ENCODE assay signal across 15 cellular contexts in genomic region chr5:93831449-93831848, GRCh38.
DNase-seq lines count a peak whose midpoint lies in the region; ATAC-seq and TF ChIP-seq lines count a peak whose summit lies in the region.
"Had no signal": no experiment of that assay in that cellular context is flagged by ENCODE, and none has a peak within 500 bp of the region (broad histone marks: within the 10 kb centered on the region; RNA-seq: fewer than 3 reads in every experiment).

No MANE protein-coding gene starts in this region.

- POLR2A ChIA-PET in activated CD8-positive, alpha-beta T cell treated with anti-CD3 and anti-CD28 coated beads for 36 hours (lab: Charles Lee) = interaction anchor here (0.6 kb wide), 1 partner anchor 249 kb away, joined by 3 read pairs; no protein-coding TSS in a partner anchor
- POLR2A ChIA-PET in naive thymus-derived CD8-positive, alpha-beta T cell (lab: Charles Lee) = no interaction called here

- H3K36me3 ChIP-seq in SJCRH30 (no peaks in the 10 kb centered on the region), gastrocnemius medialis (no peaks in the 10 kb centered on the region)

- H3K27me3 ChIP-seq in SJCRH30 (no peaks in the 10 kb centered on the region), gastrocnemius medialis (no peaks in the 10 kb centered on the region)

- DNase-seq in ELR (ENCODE audit: low read depth) (peak; percentile 94), SJCRH30 (peak; percentile 64 to 80), osteocyte (ENCODE audit: extremely low spot score, unreplicated experiment) (no peak), gastrocnemius medialis (no peak), erythroblast (lab: John Stamatoyannopoulos, UW) (no peak)
- DNase-seq in activated CD8-positive, alpha-beta T cell treated with anti-CD3 and anti-CD28 coated beads for 36 hours = no peak
- DNase-seq in naive thymus-derived CD8-positive, alpha-beta T cell = no peak
- DNase-seq: activated CD8-positive, alpha-beta memory T cell treated with anti-CD3 and anti-CD28 coated beads, Interleukin-2, amount 50 U/mL, for 4 hours; activated naive CD8-positive, alpha-beta T cell treated with anti-CD3 and anti-CD28 coated beads, Interleukin-2, amount 10 ng/mL, durations not matched to agents 7 days and 5 days; effector CD8-positive, alpha-beta T cell; H9; KG1; mucosa of descending colon had no signal

- H3K36me3 Mint-ChIP-seq in osteocyte (ENCODE audit: unreplicated experiment) = peaks cover 5% of the 10 kb centered on the region
- H3K36me3 Mint-ChIP-seq in activated CD8-positive, alpha-beta T cell treated with anti-CD3 and anti-CD28 coated beads for 36 hours (ENCODE audit: low read depth) = peaks cover 25% of the 10 kb centered on the region
- peaks cover 25 to 51% (median 35%) of the 10 kb centered on the region in 3 donors for H3K36me3 Mint-ChIP-seq in naive thymus-derived CD8-positive, alpha-beta T cell

- CTCF ChIA-PET in activated CD8-positive, alpha-beta T cell treated with anti-CD3 and anti-CD28 coated beads for 36 hours (lab: Charles Lee) = interaction anchor here (1.0 to 1.7 kb wide), 2 partner anchors 31 to 256 kb away, joined by 3 to 5 read pairs; no protein-coding TSS in a partner anchor

- no peaks in the 10 kb centered on the region for H3K9me3 ChIP-seq in SJCRH30 (replicated peaks)
- no peaks in the 10 kb centered on the region for H3K9me3 ChIP-seq in gastrocnemius medialis
- H3K9me3 ChIP-seq: mucosa of descending colon had no signal

- peaks cover 9% of the 10 kb centered on the region for H3K9me3 Mint-ChIP-seq in osteocyte (ENCODE audit: unreplicated experiment)
- peaks cover 12% of the 10 kb centered on the region for H3K9me3 Mint-ChIP-seq in activated CD8-positive, alpha-beta T cell treated with anti-CD3 and anti-CD28 coated beads for 36 hours
- H3K9me3 Mint-ChIP-seq in naive thymus-derived CD8-positive, alpha-beta T cell = peaks cover 0 to 26% (median 12%) of the 10 kb centered on the region in 9 donors

- ATAC-seq in esophagus mucosa (peak; percentile 76), gastrocnemius medialis (no peak)
- ATAC-seq in activated CD8-positive, alpha-beta T cell treated with anti-CD3 and anti-CD28 coated beads for 36 hours = no peak
- no peak for ATAC-seq in naive thymus-derived CD8-positive, alpha-beta T cell
- ATAC-seq: mucosa of descending colon, Panc1 had no signal

- intact Hi-C loops in activated CD8-positive, alpha-beta T cell treated with anti-CD3 and anti-CD28 coated beads for 36 hours (cut with micrococcal nuclease) = no loop called here
- intact Hi-C loops in gastrocnemius medialis (cut with DNase I; ENCODE audit: low total_unique reads) = no loop called here

- in situ Hi-C loops in gastrocnemius medialis (cut with MboI; ENCODE audit: low sequenced_read_pairs in 4 of 4) = no loop called here

- H3K4me3 ChIP-seq in SJCRH30 (no peak overlapping the region), gastrocnemius medialis (no peak overlapping the region)
- H3K4me3 ChIP-seq: mucosa of descending colon had no signal

- TF ChIP-seq CTCF in osteocyte (IDR thresholded peaks at IDR 0.05) = no peak
- TF ChIP-seq CTCF in activated CD8-positive, alpha-beta T cell treated with anti-CD3 and anti-CD28 coated beads for 36 hours (IDR thresholded peaks at IDR 0.05) = no peak
- TF ChIP-seq CTCF in gastrocnemius medialis (IDR thresholded peaks at IDR 0.05 in 4 of 5, conservative IDR thresholded peaks at IDR 0.05 in 1 of 5) = no peak

- TF ChIP-seq POLR2A in gastrocnemius medialis (IDR thresholded peaks at IDR 0.05) (no peak), erythroblast (IDR thresholded peaks at IDR 0.05; ENCODE audit: low read length) (no peak)

- no peaks in the 10 kb centered on the region for H3K27me3 Mint-ChIP-seq in osteocyte (ENCODE audit: unreplicated experiment)
- no peaks in the 10 kb centered on the region for H3K27me3 Mint-ChIP-seq in activated CD8-positive, alpha-beta T cell treated with anti-CD3 and anti-CD28 coated beads for 36 hours
- H3K27me3 Mint-ChIP-seq in naive thymus-derived CD8-positive, alpha-beta T cell = no peaks in the 10 kb centered on the region
- H3K27me3 Mint-ChIP-seq: activated naive CD8-positive, alpha-beta T cell treated with anti-CD3 and anti-CD28 coated beads, Interleukin-2, amount 10 ng/mL, durations not matched to agents 7 days and 5 days had no signal

- H3K4me3 Mint-ChIP-seq in osteocyte (ENCODE audit: unreplicated experiment) = no peak overlapping the region
- no peak overlapping the region for H3K4me3 Mint-ChIP-seq in activated CD8-positive, alpha-beta T cell treated with anti-CD3 and anti-CD28 coated beads for 36 hours
- H3K4me3 Mint-ChIP-seq in naive thymus-derived CD8-positive, alpha-beta T cell = no peak overlapping the region
- H3K4me3 Mint-ChIP-seq: activated naive CD8-positive, alpha-beta T cell treated with anti-CD3 and anti-CD28 coated beads, Interleukin-2, amount 10 ng/mL, durations not matched to agents 7 days and 5 days; H9 had no signal

- H3K27ac Mint-ChIP-seq in osteocyte (ENCODE audit: unreplicated experiment) = peak overlapping the region; percentile 21
- H3K27ac Mint-ChIP-seq in activated CD8-positive, alpha-beta T cell treated with anti-CD3 and anti-CD28 coated beads for 36 hours = no peak overlapping the region
- no peak overlapping the region for H3K27ac Mint-ChIP-seq in naive thymus-derived CD8-positive, alpha-beta T cell
- H3K27ac Mint-ChIP-seq: activated naive CD8-positive, alpha-beta T cell treated with anti-CD3 and anti-CD28 coated beads, Interleukin-2, amount 10 ng/mL, durations not matched to agents 7 days and 5 days; H9 had no signal

- H3K4me1 Mint-ChIP-seq in osteocyte (ENCODE audit: unreplicated experiment) = peaks cover 4% of the 10 kb centered on the region
- H3K4me1 Mint-ChIP-seq in activated CD8-positive, alpha-beta T cell treated with anti-CD3 and anti-CD28 coated beads for 36 hours (ENCODE audit: low read depth) = no peaks in the 10 kb centered on the region
- H3K4me1 Mint-ChIP-seq in naive thymus-derived CD8-positive, alpha-beta T cell = peaks cover 0 to 2% (median 0%) of the 10 kb centered on the region in 4 donors
- H3K4me1 Mint-ChIP-seq: activated naive CD8-positive, alpha-beta T cell treated with anti-CD3 and anti-CD28 coated beads, Interleukin-2, amount 10 ng/mL, durations not matched to agents 7 days and 5 days; H9 had no signal

- H3K27ac ChIP-seq in SJCRH30 (peak overlapping the region; percentile 80), gastrocnemius medialis (no peak overlapping the region)

- H3K4me1 ChIP-seq in SJCRH30 (peaks cover 16% of the 10 kb centered on the region), gastrocnemius medialis (no peaks in the 10 kb centered on the region)

Comparison
In these comparisons a context has a peak if more than half of its experiments do, and no peak if none do; other contexts are left out.
1. DNase-seq: peak in ELR (single experiment) and SJCRH30 (2 of 2); none in osteocyte (single experiment), activated CD8-positive, alpha-beta T cell treated with anti-CD3 and anti-CD28 coated beads for 36 hours (single experiment), naive thymus-derived CD8-positive, alpha-beta T cell (0 of 10), gastrocnemius medialis (0 of 2) and erythroblast (0 of 2).